8 cellular contexts compared by ENCODE assay signal in the genomic region with DNA sequence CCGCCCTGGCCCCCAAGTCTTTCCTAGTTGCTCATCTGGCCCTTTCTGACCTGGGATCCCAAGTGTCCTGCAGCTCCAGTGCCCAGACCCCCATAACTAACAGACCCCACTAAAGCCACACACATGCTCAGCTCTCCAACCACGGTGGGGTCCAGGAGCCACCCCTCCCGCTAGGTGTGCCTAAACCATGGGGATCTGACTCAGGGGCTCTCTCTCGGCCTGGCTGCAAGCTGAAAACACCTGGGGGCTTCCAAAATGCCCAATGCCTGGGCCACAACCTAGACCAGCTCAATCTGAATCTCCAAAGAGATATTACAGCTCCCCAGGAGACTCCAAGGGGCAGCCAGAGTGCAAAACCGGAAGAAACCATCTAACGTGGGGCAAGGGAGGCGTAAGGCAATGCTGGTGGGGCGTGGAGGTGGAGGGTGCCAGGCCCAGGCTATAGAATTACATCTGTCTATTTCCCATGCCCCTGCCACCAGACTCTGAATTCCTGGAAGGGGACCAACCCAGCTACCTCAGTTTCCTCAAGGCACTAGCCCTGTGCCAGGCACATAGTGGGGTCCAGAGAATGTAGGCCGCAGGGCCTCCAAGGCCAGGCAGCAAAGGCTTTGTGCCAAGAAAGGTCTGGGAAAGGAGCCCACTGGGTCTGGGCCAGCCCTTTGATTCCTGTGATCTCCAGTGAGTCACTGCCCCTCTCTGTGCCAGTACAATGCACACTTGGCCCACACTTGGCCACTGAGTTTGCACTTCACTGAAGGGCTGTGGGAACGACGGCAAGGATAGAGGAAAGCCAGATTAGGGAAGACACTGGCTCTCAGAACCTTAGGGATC. TPM values are rescaled to one million over a fixed set of nuclear protein-coding genes. Genes with fewer than 3 reads are reported as not detected.
DNase-seq lines count a peak whose midpoint lies in the region; ATAC-seq and TF ChIP-seq lines count a peak whose summit lies in the region.

No MANE protein-coding gene starts in this region.

- H3K36me3 ChIP-seq in adipocyte (ENCODE audit: control insufficient read depth, insufficient read depth, low read length, severe bottlenecking): peaks cover 25% of the 10 kb centered on the region
- H3K36me3 ChIP-seq in skeletal muscle tissue (ENCODE audit: control insufficient read depth in 3 of 3, insufficient read depth in 3 of 3, low read length in 3 of 3): peaks cover 22 to 29% (median 27%) of the 10 kb centered on the region in 3 donors

- H3K4me3 ChIP-seq in adipocyte (ENCODE audit: low read length): no peak overlapping the region
- H3K4me3 ChIP-seq in skeletal muscle tissue (ENCODE audit: low read length in 3 of 3): peak overlapping the region in 2 of 3 donors; percentile 7 to 13

- DNase-seq in HCEC 1CT (peak; percentile 77), adipocyte (ENCODE audit: low read depth) (peak; percentile 88), left ventricle myocardium superior (peak; percentile 86), erythroblast (lab: John Stamatoyannopoulos, UW) (no peak), GF-D8 (lab: John Stamatoyannopoulos, UW) (no peak)

- intact Hi-C loops in left ventricle myocardium superior (cut with micrococcal nuclease): no loop called here

- H3K4me1 ChIP-seq in adipocyte (ENCODE audit: control insufficient read depth, insufficient read depth, low read length) (peaks cover 44% of the 10 kb centered on the region), skeletal muscle tissue (ENCODE audit: control insufficient read depth in 3 of 3, insufficient read depth in 3 of 3, low read length in 3 of 3) (peaks cover 37 to 59% (median 41%) of the 10 kb centered on the region in 3 donors)

- H3K9ac ChIP-seq in adipocyte (ENCODE audit: low read length) (peak overlapping the region; percentile 18), skeletal muscle tissue (ENCODE audit: low read depth in 1 of 3, low read length in 3 of 3) (peak overlapping the region; percentile 11 to 69 (median 57))

- peak overlapping the region; percentile 51 for H3K27ac ChIP-seq in skeletal muscle tissue (ENCODE audit: low read depth, low read length)

- ATAC-seq in left ventricle myocardium superior (peak; percentile 55), HG03460 (IDR thresholded peaks at IDR 0.05; ENCODE audit: unreplicated experiment) (no peak), HG03354 (IDR thresholded peaks at IDR 0.05; ENCODE audit: poor library complexity, severe bottlenecking, unreplicated experiment) (no peak)

- H3K9me3 ChIP-seq in adipocyte (ENCODE audit: control insufficient read depth, low read length): no peaks in the 10 kb centered on the region
- H3K9me3 ChIP-seq in skeletal muscle tissue (ENCODE audit: control insufficient read depth in 3 of 3, low read length in 3 of 3): no peaks in the 10 kb centered on the region

- H3K27me3 ChIP-seq in adipocyte (replicated peaks; ENCODE audit: control insufficient read depth, insufficient read depth, low read length) (no peaks in the 10 kb centered on the region), skeletal muscle tissue (ENCODE audit: control insufficient read depth in 3 of 3, insufficient read depth in 3 of 3, low read length in 3 of 3) (no peaks in the 10 kb centered on the region)

- no peak for TF ChIP-seq POLR2A in erythroblast (IDR thresholded peaks at IDR 0.05; ENCODE audit: low read length)

RNA-seq across cellular contexts. Expression of a gene that starts 3.3 kb away (rescaled TPM):
- total RNA-seq in left ventricle myocardium superior: 29.3 TPM
- 24.5 TPM for total RNA-seq in skeletal muscle tissue

RNA-seq across cellular contexts. Expression of a gene that starts 18.5 kb away (rescaled TPM):
- total RNA-seq in left ventricle myocardium superior: 26.4 TPM
- total RNA-seq in skeletal muscle tissue: 24.5 TPM

RNA-seq across cellular contexts. Expression of a gene that starts 22.8 kb away (rescaled TPM):
- not detected for total RNA-seq in left ventricle myocardium superior
- total RNA-seq in skeletal muscle tissue: 12,119 TPM

RNA-seq across cellular contexts. Expression of a gene that starts 30.6 kb away (rescaled TPM):
- total RNA-seq in left ventricle myocardium superior: 2.5 TPM
- total RNA-seq in skeletal muscle tissue: 0.52 TPM

RNA-seq across cellular contexts. Expression of a gene that starts 43.4 kb away (rescaled TPM):
- total RNA-seq in left ventricle myocardium superior (5.2 TPM), skeletal muscle tissue (6.3 TPM)

Comparison
In these comparisons a context has a peak if more than half of its experiments do, and no peak if none do; other contexts are left out.
1. DNase-seq: peak in HCEC 1CT (single experiment), adipocyte (single experiment) and left ventricle myocardium superior (single experiment); none in erythroblast (0 of 2) and GF-D8 (single experiment).
2. RNA of a gene that starts 22.8 kb away (total RNA-seq): 12,119 TPM in skeletal muscle tissue (single experiment); not detected in left ventricle myocardium superior (single experiment); every median in the first group is over 1,000 times any median in the second.